ENCODE assay signal across 1 cellular context in the genomic region with DNA sequence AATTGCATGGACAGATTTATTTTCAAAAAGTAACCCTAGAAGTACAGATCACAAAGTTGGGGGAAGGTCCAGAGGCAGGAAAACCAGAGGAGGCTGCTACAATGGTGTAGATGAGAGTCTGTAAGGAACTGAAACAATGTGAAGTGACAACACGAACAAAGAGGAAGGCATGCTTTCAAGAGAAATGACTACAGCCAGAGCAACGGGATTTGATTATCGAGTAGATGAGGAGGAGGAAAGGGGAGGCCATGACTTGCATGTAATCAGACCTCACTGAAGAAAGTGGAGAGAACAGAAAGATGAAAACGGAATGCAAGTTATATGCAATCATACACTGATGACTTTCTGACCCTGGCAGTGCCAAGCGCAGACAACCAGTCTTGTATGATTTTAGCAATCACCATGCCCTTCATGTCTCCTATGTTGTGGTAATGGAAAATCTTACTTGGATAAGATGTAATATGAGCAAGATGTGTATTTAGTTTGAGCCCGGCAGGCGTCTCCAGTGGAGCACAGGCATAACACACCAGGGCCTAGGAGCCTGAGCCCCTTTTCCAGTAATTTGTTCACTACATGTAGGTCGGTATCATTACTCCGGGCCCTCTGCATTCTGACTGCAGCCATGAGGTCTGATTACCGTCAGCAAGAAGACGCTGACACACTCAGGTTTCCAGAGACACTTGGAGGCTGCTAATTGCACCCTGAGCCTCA.
TF ChIP-seq lines count a peak whose summit lies in the region.

No MANE protein-coding gene starts in this region.

TF ChIP-seq in IMR-90, 13 proteins besides CTCF, POLR2A, EP300 and RAD21:
- TF ChIP-seq RCOR1 (IDR thresholded peaks at IDR 0.05; ENCODE audit: insufficient replicate concordance, low read length) (no peak), MAZ (IDR thresholded peaks at IDR 0.05; ENCODE audit: borderline replicate concordance, low read depth, low read length) (no peak), MXI1 (IDR thresholded peaks at IDR 0.05; ENCODE audit: borderline replicate concordance, low read depth, low read length) (no peak), SMC3 (IDR thresholded peaks at IDR 0.05; ENCODE audit: low read depth, low read length) (no peak), FOS (IDR thresholded peaks at IDR 0.05; ENCODE audit: low read depth, low read length) (no peak), RFX5 (IDR thresholded peaks at IDR 0.05; ENCODE audit: low read depth, low read length) (no peak), CHD1 (IDR thresholded peaks at IDR 0.05; ENCODE audit: low read depth, low read length) (no peak), MAFK (IDR thresholded peaks at IDR 0.05; ENCODE audit: low read depth, low read length) (no peak), NFE2L2 (IDR thresholded peaks at IDR 0.05; ENCODE audit: low read depth, low read length) (no peak), CEBPB (IDR thresholded peaks at IDR 0.05; ENCODE audit: low read depth, low read length) (no peak), BHLHE40 (IDR thresholded peaks at IDR 0.05; ENCODE audit: low read depth, low read length) (no peak)
- TF ChIP-seq, protein P1, sequence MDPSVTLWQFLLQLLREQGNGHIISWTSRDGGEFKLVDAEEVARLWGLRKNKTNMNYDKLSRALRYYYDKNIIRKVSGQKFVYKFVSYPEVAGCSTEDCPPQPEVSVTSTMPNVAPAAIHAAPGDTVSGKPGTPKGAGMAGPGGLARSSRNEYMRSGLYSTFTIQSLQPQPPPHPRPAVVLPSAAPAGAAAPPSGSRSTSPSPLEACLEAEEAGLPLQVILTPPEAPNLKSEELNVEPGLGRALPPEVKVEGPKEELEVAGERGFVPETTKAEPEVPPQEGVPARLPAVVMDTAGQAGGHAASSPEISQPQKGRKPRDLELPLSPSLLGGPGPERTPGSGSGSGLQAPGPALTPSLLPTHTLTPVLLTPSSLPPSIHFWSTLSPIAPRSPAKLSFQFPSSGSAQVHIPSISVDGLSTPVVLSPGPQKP (IDR thresholded peaks at IDR 0.05; ENCODE audit: borderline replicate concordance, low read depth, low read length), result no peak
